In the genomic region with DNA sequence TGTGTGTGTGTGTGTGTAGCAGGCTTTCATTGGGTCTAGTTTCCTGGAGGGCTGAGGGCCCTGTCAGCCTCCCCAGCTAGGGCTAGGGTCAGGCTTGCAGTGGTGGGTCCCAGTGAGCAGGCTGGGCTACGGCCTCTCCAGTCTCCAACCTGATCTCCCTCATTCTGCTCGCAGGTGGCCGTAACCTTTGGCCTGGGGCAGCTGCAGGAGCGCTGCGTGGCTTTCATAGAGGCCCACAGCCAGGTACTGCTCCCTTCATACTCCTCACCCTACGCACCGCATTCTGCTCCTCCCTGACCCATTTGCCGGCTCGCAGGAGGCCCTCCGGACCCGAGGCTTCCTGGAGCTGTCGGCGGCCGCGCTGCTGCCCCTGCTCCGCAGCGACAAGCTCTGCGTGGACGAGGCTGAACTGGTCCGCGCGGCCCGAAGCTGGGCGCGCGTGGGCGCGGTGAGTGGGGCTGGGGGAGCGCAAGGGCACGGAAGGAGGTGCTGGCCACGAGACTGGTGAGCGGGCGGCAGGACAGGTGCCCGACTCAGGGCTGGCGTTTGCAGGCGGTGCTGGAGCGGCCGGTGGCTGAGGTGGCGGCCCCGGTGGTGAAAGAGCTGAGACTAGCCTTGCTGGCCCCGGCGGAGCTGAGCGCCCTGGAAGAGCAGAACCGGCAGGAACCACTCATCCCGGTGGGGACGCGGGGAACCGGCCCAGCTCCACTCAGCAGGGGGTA, we compare ENCODE assay signal across 8 cellular contexts. TPM values are rescaled to one million over a fixed set of nuclear protein-coding genes. Genes with fewer than 3 reads are reported as not detected.
DNase-seq lines count a peak whose midpoint lies in the region; ATAC-seq and TF ChIP-seq lines count a peak whose summit lies in the region.

No MANE protein-coding gene starts in this region.

- no peak for TF ChIP-seq CTCF in CD14-positive monocyte (IDR thresholded peaks at IDR 0.05)
- TF ChIP-seq CTCF in OCI-LY1 (IDR thresholded peaks at IDR 0.05; ENCODE audit: low read length), result no peak
- no peak for TF ChIP-seq CTCF in nephron progenitor cell (IDR thresholded peaks at IDR 0.05)

- H3F3A ChIP-seq in OCI-LY1 (ENCODE audit: insufficient read depth, low read length), result no peaks in the 10 kb centered on the region

- peak overlapping the region; percentile 92 for H3K9ac ChIP-seq in OCI-LY1 (ENCODE audit: low read length)

- H3K27me3 Mint-ChIP-seq in CD14-positive monocyte (ENCODE audit: low read depth in 3 of 3) (peaks cover 0 to 1% (median 0%) of the 10 kb centered on the region in 3 donors), nephron progenitor cell (ENCODE audit: low read depth, poor library complexity) (peaks cover 2% of the 10 kb centered on the region)

- H3K27ac Mint-ChIP-seq in CD14-positive monocyte (peak overlapping the region in 4 of 7 donors; percentile 46 to 100 (median 86)), nephron progenitor cell (no peak overlapping the region)

- no peaks in the 10 kb centered on the region for H4K20me1 ChIP-seq in OCI-LY1 (ENCODE audit: insufficient read depth, low read length)

- H3K36me3 ChIP-seq in OCI-LY1 (ENCODE audit: insufficient read depth, low read length), result no peaks in the 10 kb centered on the region
- H3K36me3 ChIP-seq in esophagus (ENCODE audit: control insufficient read depth in 2 of 2, insufficient read depth in 2 of 2, low read length in 1 of 2), result peaks cover 0 to 10% of the 10 kb centered on the region in 2 donors

- no peaks in the 10 kb centered on the region for H3K9me2 ChIP-seq in OCI-LY1 (ENCODE audit: low read depth, low read length)

- intact Hi-C loops in CD14-positive monocyte (cut with micrococcal nuclease), result no loop called here

- 57 to 72% methylated on average over 46 to 48 of the region's 48 CpGs for WGBS in esophagus, 2 donors

- no peaks in the 10 kb centered on the region for H3K79me2 ChIP-seq in OCI-LY1 (ENCODE audit: insufficient read depth, low read length)

- peak overlapping the region; percentile 89 for H3K4me2 ChIP-seq in OCI-LY1 (ENCODE audit: low read length)

- H3K27ac ChIP-seq in OCI-LY1 (ENCODE audit: low read depth, low read length, poor library complexity, severe bottlenecking), result no peak overlapping the region
- H3K27ac ChIP-seq in esophagus (ENCODE audit: low read depth in 2 of 2, low read length in 1 of 2), result peak overlapping the region; percentile 81 to 88

- H3K9me3 Mint-ChIP-seq in CD14-positive monocyte (no peaks in the 10 kb centered on the region), nephron progenitor cell (peaks cover 6% of the 10 kb centered on the region)

- H3K4me1 ChIP-seq in OCI-LY1 (ENCODE audit: insufficient read depth, low read length, severe bottlenecking) (peaks cover 44% of the 10 kb centered on the region), esophagus (ENCODE audit: control insufficient read depth in 2 of 2, insufficient read depth in 2 of 2, low read length in 1 of 2) (peaks cover 17 to 29% of the 10 kb centered on the region in 2 donors)

- peak overlapping the region; percentile 63 to 82 for H3K4me3 Mint-ChIP-seq in CD14-positive monocyte
- H3K4me3 Mint-ChIP-seq in nephron progenitor cell, result peak overlapping the region; percentile 53

- H2AFZ ChIP-seq in OCI-LY1 (ENCODE audit: low read length), result 0 out of 2 replicates have a peak overlapping the region, but pooled peaks have one; percentile 39

- H3K9me3 ChIP-seq in OCI-LY1 (ENCODE audit: low read length) (no peaks in the 10 kb centered on the region), esophagus (ENCODE audit: control insufficient read depth in 2 of 2, insufficient read depth in 1 of 2, low read depth in 1 of 2, low read length in 1 of 2) (no peaks in the 10 kb centered on the region)

- peaks cover 12 to 17% of the 10 kb centered on the region in 2 donors for H3K36me3 Mint-ChIP-seq in CD14-positive monocyte
- H3K36me3 Mint-ChIP-seq in nephron progenitor cell (ENCODE audit: low read depth), result peaks cover 15% of the 10 kb centered on the region

- H3K27me3 ChIP-seq in OCI-LY1 (ENCODE audit: insufficient read depth, low read length) (no peaks in the 10 kb centered on the region), esophagus (ENCODE audit: control insufficient read depth in 1 of 2, insufficient read depth in 2 of 2, low read length in 2 of 2) (no peaks in the 10 kb centered on the region)

- ATAC-seq in HG02623 (IDR thresholded peaks at IDR 0.05; ENCODE audit: unreplicated experiment), result no peak

- H3K4me3 ChIP-seq in OCI-LY1 (ENCODE audit: low read depth, low read length, poor library complexity, severe bottlenecking) (peak overlapping the region; percentile 68), esophagus (ENCODE audit: low read depth in 1 of 2, low read length in 2 of 2) (peak overlapping the region; percentile 5 to 49)

- DNase-seq in CD14-positive monocyte (ENCODE audit: low spot score), result peak; percentile 34
- no peak for DNase-seq in nephron progenitor cell
- no peak for DNase-seq in NCI-H1092 treated with DMSO at 0.1 percent for 48 hours (lab: John Stamatoyannopoulos, UW)
- DNase-seq in central memory CD4-positive, alpha-beta T cell, result no peak
- no peak for DNase-seq in NCI-H2227 (lab: John Stamatoyannopoulos, UW; ENCODE audit: unreplicated experiment)

- peaks cover 79% of the 10 kb centered on the region for H3K4me1 Mint-ChIP-seq in CD14-positive monocyte
- peaks cover 69% of the 10 kb centered on the region for H3K4me1 Mint-ChIP-seq in nephron progenitor cell

RNA-seq across cellular contexts. Expression of gene BTBD19, which starts 4.7 kb away (rescaled TPM):
- polyA plus RNA-seq in CD14-positive monocyte (under 1 TPM; 0.10 to 0.73 TPM), esophagus (1 to 10 TPM; 1.3 to 8.0 TPM)

RNA-seq across cellular contexts. Expression of gene DYNLT4, which starts 5.8 kb away (rescaled TPM):
- polyA plus RNA-seq in CD14-positive monocyte (1 to 10 TPM; 2.2 to 2.8 TPM), esophagus (under 1 TPM; 0.14 to 0.26 TPM)

RNA-seq across cellular contexts. Expression of gene PLK3, which starts 12.8 kb away (rescaled TPM):
- polyA plus RNA-seq in CD14-positive monocyte (10 to 100 TPM; 15.8 to 28.1 TPM), esophagus (10 to 100 TPM; 23.1 to 58.1 TPM)

RNA-seq across cellular contexts. Expression of gene BEST4, which starts 25.0 kb away (rescaled TPM):
- polyA plus RNA-seq in CD14-positive monocyte (not detected), esophagus (under 1 TPM; 0.11 to 0.26 TPM)

RNA-seq across cellular contexts. Expression of gene PTCH2, which starts 30.1 kb away (rescaled TPM):
- polyA plus RNA-seq in CD14-positive monocyte (under 1 TPM; 0.18 to 0.22 TPM), esophagus (under 1 TPM; 0.34 to 0.71 TPM)
